19 cellular contexts compared by ENCODE assay signal in genomic region chr4:174212061-174212460, GRCh38.
DNase-seq lines count a peak whose midpoint lies in the region; ATAC-seq and TF ChIP-seq lines count a peak whose summit lies in the region.
"Had no signal": no experiment of that assay in that cellular context is flagged by ENCODE, and none has a peak within 500 bp of the region (broad histone marks: within the 10 kb centered on the region; RNA-seq: fewer than 3 reads in every experiment).

No MANE protein-coding gene starts in this region.

- no peak for DNase-seq in activated T-cell treated with anti-CD3 and anti-CD28 coated beads, Interleukin-2, amount 50 U/mL, for 24 hours
- no peak for DNase-seq in activated T-cell treated with anti-CD3 and anti-CD28 coated beads, Interleukin-2, amount 50 U/mL, for 4 hours
- DNase-seq in activated naive CD8-positive, alpha-beta T cell treated with anti-CD3 and anti-CD28 coated beads, Interleukin-2, amount 50 U/mL, for 24 hours: no peak
- no peak for DNase-seq in hepatocyte (ENCODE audit: low spot score)
- no peak for DNase-seq in smooth muscle cell (lab: John Stamatoyannopoulos, UW; ENCODE audit: unreplicated experiment)
- DNase-seq in kidney tubule cell (ENCODE audit: low spot score): no peak
- no peak for DNase-seq in activated gamma-delta T cell treated with Interleukin-2 at 50 U/mL for 16 hours
- DNase-seq in HT-29 (ENCODE audit: low spot score): no peak
- DNase-seq: left ventricle myocardium superior, NCI-H1105, NCI-H2171, spleen, transverse colon had no signal

- no peaks in the 10 kb centered on the region for H3K9me3 ChIP-seq in hepatocyte (ENCODE audit: low read depth)
- no peaks in the 10 kb centered on the region for H3K9me3 ChIP-seq in smooth muscle cell (replicated peaks; ENCODE audit: low read depth)
- H3K9me3 ChIP-seq: A549, spleen, transverse colon had no signal

- peaks cover 14% of the 10 kb centered on the region for H3K4me1 ChIP-seq in hepatocyte (ENCODE audit: insufficient read depth)
- H3K4me1 ChIP-seq in smooth muscle cell (ENCODE audit: low read depth): peaks cover 21% of the 10 kb centered on the region
- H3K4me1 ChIP-seq: A549 had no signal

- peak overlapping the region; percentile 35 for H3K4me3 Mint-ChIP-seq in activated T-cell treated with anti-CD3 and anti-CD28 coated beads, Interleukin-2, amount 50 U/mL, for 24 hours
- H3K4me3 Mint-ChIP-seq in activated T-cell treated with anti-CD3 and anti-CD28 coated beads, Interleukin-2, amount 50 U/mL, for 4 hours: no peak overlapping the region
- peak overlapping the region; percentile 37 for H3K4me3 Mint-ChIP-seq in activated naive CD8-positive, alpha-beta T cell treated with anti-CD3 and anti-CD28 coated beads, Interleukin-2, amount 50 U/mL, for 24 hours
- H3K4me3 Mint-ChIP-seq: activated T-helper 1 cell treated with anti-CD3 and anti-CD28 coated beads, Interleukin-12 subunit alpha, Interleukin-12 subunit beta, Interleukin-2, Interleukin-4 antibody, amounts not matched to agents 30 ng/mL and 10 ng/mL and 1 ng/mL, durations not matched to agents 14 hours and 24 hours and 36 hours had no signal

- H3K79me2 ChIP-seq in hepatocyte (no peaks in the 10 kb centered on the region), smooth muscle cell (ENCODE audit: low read depth) (peaks cover 57% of the 10 kb centered on the region)

- H3K9me3 Mint-ChIP-seq in activated T-cell treated with anti-CD3 and anti-CD28 coated beads, Interleukin-2, amount 50 U/mL, for 24 hours: no peaks in the 10 kb centered on the region
- no peaks in the 10 kb centered on the region for H3K9me3 Mint-ChIP-seq in activated T-cell treated with anti-CD3 and anti-CD28 coated beads, Interleukin-2, amount 50 U/mL, for 4 hours
- H3K9me3 Mint-ChIP-seq in activated naive CD8-positive, alpha-beta T cell treated with anti-CD3 and anti-CD28 coated beads, Interleukin-2, amount 50 U/mL, for 24 hours: no peaks in the 10 kb centered on the region

- H3K27ac ChIP-seq in hepatocyte (peak overlapping the region; percentile 66), smooth muscle cell (ENCODE audit: low read depth) (peak overlapping the region; percentile 73)
- H3K27ac ChIP-seq: A549, C4-2B, HL-60, KMS-11, spleen, transverse colon had no signal

- H3K36me3 ChIP-seq in hepatocyte (replicated peaks; ENCODE audit: insufficient read depth, low read depth): no peaks in the 10 kb centered on the region
- no peaks in the 10 kb centered on the region for H3K36me3 ChIP-seq in smooth muscle cell (ENCODE audit: low read depth)
- H3K36me3 ChIP-seq: spleen, transverse colon had no signal

- H3K27me3 Mint-ChIP-seq in activated T-cell treated with anti-CD3 and anti-CD28 coated beads, Interleukin-2, amount 50 U/mL, for 24 hours: peaks cover 95% of the 10 kb centered on the region
- H3K27me3 Mint-ChIP-seq in activated T-cell treated with anti-CD3 and anti-CD28 coated beads, Interleukin-2, amount 50 U/mL, for 4 hours (ENCODE audit: low read depth): peaks cover 79% of the 10 kb centered on the region
- peaks cover 71% of the 10 kb centered on the region for H3K27me3 Mint-ChIP-seq in activated naive CD8-positive, alpha-beta T cell treated with anti-CD3 and anti-CD28 coated beads, Interleukin-2, amount 50 U/mL, for 24 hours

- no peak for ATAC-seq in activated T-cell treated with anti-CD3 and anti-CD28 coated beads, Interleukin-2, amount 50 U/mL, for 4 hours
- ATAC-seq in activated naive CD8-positive, alpha-beta T cell treated with anti-CD3 and anti-CD28 coated beads, Interleukin-2, amount 50 U/mL, for 24 hours: no peak
- ATAC-seq: A549, left ventricle myocardium superior, Panc1 had no signal

- WGBS in hepatocyte (ENCODE audit: low lambda C conversion rate, missing lambda C conversion rate): 26% methylated on average over 5 of the region's 5 CpGs
- 17% methylated on average over 5 of the region's 5 CpGs for WGBS in smooth muscle cell (ENCODE audit: low lambda C conversion rate)

- TF ChIP-seq CTCF in hepatocyte (IDR thresholded peaks at IDR 0.05; ENCODE audit: poor library complexity): no peak
- TF ChIP-seq CTCF in smooth muscle cell (IDR thresholded peaks at IDR 0.05; ENCODE audit: borderline replicate concordance, insufficient read depth, poor library complexity, severe bottlenecking): no peak

- H3K27ac Mint-ChIP-seq in activated T-cell treated with anti-CD3 and anti-CD28 coated beads, Interleukin-2, amount 50 U/mL, for 24 hours: no peak overlapping the region
- no peak overlapping the region for H3K27ac Mint-ChIP-seq in activated naive CD8-positive, alpha-beta T cell treated with anti-CD3 and anti-CD28 coated beads, Interleukin-2, amount 50 U/mL, for 24 hours
- H3K27ac Mint-ChIP-seq: activated T-helper 1 cell treated with anti-CD3 and anti-CD28 coated beads, Interleukin-12 subunit alpha, Interleukin-12 subunit beta, Interleukin-2, Interleukin-4 antibody, amounts not matched to agents 30 ng/mL and 10 ng/mL and 1 ng/mL, durations not matched to agents 14 hours and 24 hours and 36 hours had no signal

- no peaks in the 10 kb centered on the region for H4K20me1 ChIP-seq in hepatocyte (ENCODE audit: insufficient read depth, poor library complexity, severe bottlenecking)
- no peaks in the 10 kb centered on the region for H4K20me1 ChIP-seq in smooth muscle cell (ENCODE audit: low read depth)

- H3K9me2 ChIP-seq in hepatocyte (replicated peaks; ENCODE audit: insufficient read depth): no peaks in the 10 kb centered on the region

- H3K27me3 ChIP-seq in hepatocyte (peaks cover 82% of the 10 kb centered on the region), smooth muscle cell (ENCODE audit: low read depth) (no peaks in the 10 kb centered on the region)

- H2AFZ ChIP-seq in hepatocyte (peak overlapping the region; percentile 0), smooth muscle cell (ENCODE audit: low read depth) (peak overlapping the region; percentile 60)

- peak overlapping the region; percentile 59 for H3K9ac ChIP-seq in smooth muscle cell (ENCODE audit: low read depth)
- H3K9ac ChIP-seq: KMS-11 had no signal

- H3K4me3 ChIP-seq in hepatocyte (peak overlapping the region; percentile 15), smooth muscle cell (peak overlapping the region; percentile 59)
- H3K4me3 ChIP-seq: A549, transverse colon had no signal

- peak overlapping the region; percentile 91 for H3K4me2 ChIP-seq in hepatocyte
- H3K4me2 ChIP-seq in smooth muscle cell: peak overlapping the region; percentile 97
- H3K4me2 ChIP-seq: A549, KMS-11 had no signal

- H3K36me3 Mint-ChIP-seq in activated T-cell treated with anti-CD3 and anti-CD28 coated beads, Interleukin-2, amount 50 U/mL, for 24 hours (ENCODE audit: low read depth): no peaks in the 10 kb centered on the region
- no peaks in the 10 kb centered on the region for H3K36me3 Mint-ChIP-seq in activated T-cell treated with anti-CD3 and anti-CD28 coated beads, Interleukin-2, amount 50 U/mL, for 4 hours (ENCODE audit: insufficient read depth)
- H3K36me3 Mint-ChIP-seq in activated naive CD8-positive, alpha-beta T cell treated with anti-CD3 and anti-CD28 coated beads, Interleukin-2, amount 50 U/mL, for 24 hours (ENCODE audit: low read depth): no peaks in the 10 kb centered on the region

- H3F3A ChIP-seq in smooth muscle cell (ENCODE audit: low read depth): no peaks in the 10 kb centered on the region

- H3K4me1 Mint-ChIP-seq in activated T-cell treated with anti-CD3 and anti-CD28 coated beads, Interleukin-2, amount 50 U/mL, for 24 hours (ENCODE audit: low read depth): peaks cover 38% of the 10 kb centered on the region
- H3K4me1 Mint-ChIP-seq in activated T-cell treated with anti-CD3 and anti-CD28 coated beads, Interleukin-2, amount 50 U/mL, for 4 hours (ENCODE audit: low read depth): peaks cover 33% of the 10 kb centered on the region
- H3K4me1 Mint-ChIP-seq in activated naive CD8-positive, alpha-beta T cell treated with anti-CD3 and anti-CD28 coated beads, Interleukin-2, amount 50 U/mL, for 24 hours: peaks cover 33% of the 10 kb centered on the region
